Comparison of ENCODE assay signal across 7 cellular contexts in the genomic region with DNA sequence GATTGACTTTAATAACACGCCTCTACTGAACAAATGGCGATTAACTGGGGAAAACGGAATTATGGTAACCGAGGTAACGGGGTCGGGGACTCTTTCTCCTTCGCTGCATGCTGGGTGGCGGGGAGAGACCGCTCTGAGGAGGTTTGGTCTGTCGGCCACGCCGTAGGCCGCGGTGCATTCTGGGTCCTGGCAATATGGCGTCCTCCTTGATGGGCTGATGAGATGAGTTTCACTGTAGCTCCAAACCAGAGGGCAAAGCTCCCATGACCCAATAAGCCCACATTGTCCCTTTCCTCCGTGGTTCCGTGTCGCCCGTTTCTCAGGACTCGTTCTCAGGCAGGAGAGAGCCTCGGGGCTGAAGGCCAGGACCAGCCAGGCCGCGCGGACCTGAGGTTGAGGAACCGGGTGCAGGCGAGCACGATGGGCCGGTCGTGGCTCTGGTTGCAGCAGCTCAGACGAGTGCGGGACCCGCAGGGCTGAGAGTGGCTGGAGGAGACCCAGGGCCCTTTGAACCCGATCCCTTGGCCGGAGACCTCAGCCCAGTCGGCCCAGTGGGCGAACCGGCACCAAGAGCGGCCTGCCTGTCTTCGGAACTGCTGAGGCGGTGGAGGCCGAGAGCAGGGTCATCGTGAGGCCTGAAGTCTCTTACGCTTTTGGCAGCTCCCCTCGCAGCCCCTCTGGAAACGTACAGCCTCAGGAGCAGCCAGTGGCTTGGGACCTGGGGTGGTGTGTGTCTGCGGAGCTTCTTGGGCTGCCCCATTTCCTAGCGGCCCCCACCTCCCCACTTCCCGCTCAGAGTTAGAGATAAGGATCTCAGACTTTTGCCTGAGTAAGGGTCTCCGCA. TPM values are rescaled to one million over a fixed set of nuclear protein-coding genes. Genes with fewer than 3 reads are reported as not detected.
DNase-seq lines count a peak whose midpoint lies in the region; ATAC-seq, FAIRE-seq and TF ChIP-seq lines count a peak whose summit lies in the region.

A gene with protein sequence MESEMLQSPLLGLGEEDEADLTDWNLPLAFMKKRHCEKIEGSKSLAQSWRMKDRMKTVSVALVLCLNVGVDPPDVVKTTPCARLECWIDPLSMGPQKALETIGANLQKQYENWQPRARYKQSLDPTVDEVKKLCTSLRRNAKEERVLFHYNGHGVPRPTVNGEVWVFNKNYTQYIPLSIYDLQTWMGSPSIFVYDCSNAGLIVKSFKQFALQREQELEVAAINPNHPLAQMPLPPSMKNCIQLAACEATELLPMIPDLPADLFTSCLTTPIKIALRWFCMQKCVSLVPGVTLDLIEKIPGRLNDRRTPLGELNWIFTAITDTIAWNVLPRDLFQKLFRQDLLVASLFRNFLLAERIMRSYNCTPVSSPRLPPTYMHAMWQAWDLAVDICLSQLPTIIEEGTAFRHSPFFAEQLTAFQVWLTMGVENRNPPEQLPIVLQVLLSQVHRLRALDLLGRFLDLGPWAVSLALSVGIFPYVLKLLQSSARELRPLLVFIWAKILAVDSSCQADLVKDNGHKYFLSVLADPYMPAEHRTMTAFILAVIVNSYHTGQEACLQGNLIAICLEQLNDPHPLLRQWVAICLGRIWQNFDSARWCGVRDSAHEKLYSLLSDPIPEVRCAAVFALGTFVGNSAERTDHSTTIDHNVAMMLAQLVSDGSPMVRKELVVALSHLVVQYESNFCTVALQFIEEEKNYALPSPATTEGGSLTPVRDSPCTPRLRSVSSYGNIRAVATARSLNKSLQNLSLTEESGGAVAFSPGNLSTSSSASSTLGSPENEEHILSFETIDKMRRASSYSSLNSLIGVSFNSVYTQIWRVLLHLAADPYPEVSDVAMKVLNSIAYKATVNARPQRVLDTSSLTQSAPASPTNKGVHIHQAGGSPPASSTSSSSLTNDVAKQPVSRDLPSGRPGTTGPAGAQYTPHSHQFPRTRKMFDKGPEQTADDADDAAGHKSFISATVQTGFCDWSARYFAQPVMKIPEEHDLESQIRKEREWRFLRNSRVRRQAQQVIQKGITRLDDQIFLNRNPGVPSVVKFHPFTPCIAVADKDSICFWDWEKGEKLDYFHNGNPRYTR (N-terminal part only) (plus strand): TSS at position 184 of the 844 bp plus-strand sequence. CDS start 792 bp downstream, outside the sequence.

- intact Hi-C loops in dorsolateral prefrontal cortex (cut with DNase I) = loop anchor here in 1 of 2 donors (10.0 kb wide), 2 partner anchors 90 to 320 kb away; no protein-coding TSS in a partner anchor
- intact Hi-C loops in HepG2 (cut with micrococcal nuclease; ENCODE audit: unreplicated experiment) = no loop called here

- H3K27ac ChIP-seq in dorsolateral prefrontal cortex (peak within 1 kb of the TSS; percentile 13 to 95 (median 82)), HepG2 (ENCODE audit: extremely low read length, insufficient read depth, low read length) (peak within 1 kb of the TSS; percentile 81)

- H3K4me1 ChIP-seq in HepG2 (ENCODE audit: insufficient read depth, low read length) = peaks cover 48% of the 10 kb centered on the region

- peak within 1 kb of the TSS; percentile 86 for H3K4me2 ChIP-seq in HepG2 (ENCODE audit: low read depth, low read length)

- CTCF ChIA-PET in HepG2 (lab: Yijun Ruan, JAX; ENCODE audit: low intra/inter-chr PET ratio, low total read pairs) = no interaction called here

- TF ChIP-seq RAD21 in HepG2 (CRISPR knock-in tag; IDR thresholded peaks at IDR 0.05) = peak; percentile 42; the same call in 1 of the 2 replicates

- peaks cover 0 to 8% of the 10 kb centered on the region in 2 experiments; a peak in 3 of 5 replicates for H3K36me3 ChIP-seq in HepG2 (replicated peaks in 1 of 2; ENCODE audit: control insufficient read depth in 1 of 2, insufficient read depth in 2 of 2, low read length in 2 of 2)

- DNase-seq in NCI-H774 (lab: John Stamatoyannopoulos, UW) = peak; percentile 93
- peak; percentile 91 to 94 for DNase-seq in activated CD4-positive, alpha-beta T cell treated with anti-CD3 and anti-CD28 coated beads, Interleukin-2, amount 50 U/mL, for 48 hours
- DNase-seq in dorsolateral prefrontal cortex = peak; percentile 84 to 97 (median 94)
- DNase-seq in HepG2 (ENCODE audit: low spot score) = peak; percentile 86
- DNase-seq in stimulated activated CD4-positive, alpha-beta T cell treated with anti-CD3 and anti-CD28 coated beads, Interleukin-2, amount 100 ng/mL, for 4 hours (ENCODE audit: low read depth) = peak; percentile 83

- POLR2A ChIA-PET in HepG2 (lab: Yijun Ruan, JAX) = interaction anchor here (0.7 to 2.0 kb wide), 8 partner anchors 12 to 129 kb away, joined by 3 to 9 read pairs (median 4); no protein-coding TSS in a partner anchor

- ATAC-seq in GM18502 (IDR thresholded peaks at IDR 0.05; ENCODE audit: poor library complexity, unreplicated experiment) (peak; percentile 65), HG03520 (IDR thresholded peaks at IDR 0.05; ENCODE audit: unreplicated experiment) (peak; percentile 53), HepG2 (peak; percentile 91)

- H4K20me1 ChIP-seq in HepG2 (ENCODE audit: insufficient read depth, low read length) = peaks cover 12% of the 10 kb centered on the region; the same call in 1 of the 2 replicates

- WGBS in HepG2 (ENCODE audit: low lambda C conversion rate) = 2% methylated on average over 33 of the region's 49 CpGs

- peak within 1 kb of the TSS; percentile 37 for H2AFZ ChIP-seq in HepG2 (ENCODE audit: low read length)

- peak; percentile 85 to 97 for TF ChIP-seq POLR2A in HepG2 (IDR thresholded peaks at IDR 0.05; ENCODE audit: insufficient read depth in 1 of 2, low read depth in 2 of 2, low read length in 2 of 2)

- peaks cover 52% of the 10 kb centered on the region for H3K79me2 ChIP-seq in HepG2 (ENCODE audit: insufficient read depth, low read length)

- peak in 47 of 56 donors; percentile 15 to 64 (median 37) for TF ChIP-seq CTCF in dorsolateral prefrontal cortex (IDR thresholded peaks at IDR 0.05 in 54 of 56, conservative IDR thresholded peaks at IDR 0.05 in 2 of 56; ENCODE audit: low read depth in 1 of 56, partially characterized antibody in 56 of 56)
- peak; percentile 30 for TF ChIP-seq CTCF in HepG2 (CRISPR knock-in tag; IDR thresholded peaks at IDR 0.05)

- TF ChIP-seq EP300 in HepG2 (IDR thresholded peaks at IDR 0.05; ENCODE audit: low read depth in 2 of 2, low read length in 2 of 2) = 0 out of 4 replicates have a peak, but pooled peaks of 1 of the 2 experiments have one; percentile 25
- peak; percentile 46; the same call in 1 of the 2 replicates for TF ChIP-seq EP300 in HepG2 (CRISPR knock-in tag; IDR thresholded peaks at IDR 0.05; ENCODE audit: borderline replicate concordance)

- in situ Hi-C loops in HepG2 (cut with HindIII; ENCODE audit: extremely low pct_ligation_motif_present, low pct_unique_long_range_greater_than_20kb) = no loop called here

- H3K4me3 ChIP-seq in dorsolateral prefrontal cortex (peak within 1 kb of the TSS; percentile 66 to 100 (median 94)), HepG2 (replicated peaks in 1 of 3; ENCODE audit: insufficient read depth in 1 of 3, low read depth in 2 of 3, low read length in 3 of 3) (peak within 1 kb of the TSS; percentile 90 to 97 (median 96))

- peak; percentile 87 for FAIRE-seq in HepG2 (lab: Jason Lieb, UNC)

- BruUV-seq in HepG2 (replicated peaks; lab: Mats Ljungman, UMichigan) = TSS peak; percentile 76

- H3K9ac ChIP-seq in HepG2 (ENCODE audit: insufficient read depth, low read depth, low read length) = peak within 1 kb of the TSS; percentile 94

- no peaks in the 10 kb centered on the region for H3K9me3 ChIP-seq in HepG2 (ENCODE audit: low read length)

- no peaks in the 10 kb centered on the region for H3K27me3 ChIP-seq in dorsolateral prefrontal cortex
- peaks cover 0 to under 1% of the 10 kb centered on the region in 2 experiments; a peak in 1 of 5 replicates for H3K27me3 ChIP-seq in HepG2 (ENCODE audit: control insufficient read depth in 1 of 2, insufficient read depth in 2 of 2, low read length in 2 of 2)

TF ChIP-seq in HepG2, 621 proteins besides CTCF, POLR2A, EP300 and RAD21 (continues in another document):
- peak; percentile 98 for TF ChIP-seq SPEN (CRISPR knock-in tag; IDR thresholded peaks at IDR 0.05; ENCODE audit: low read depth)

RNA-seq across cellular contexts. Expression of the gene that starts here (rescaled TPM):
- 10 to 100 TPM; 44.7 to 76.5 (median 57.2) TPM for total RNA-seq in dorsolateral prefrontal cortex
- 25.3 TPM in 2 replicates for total RNA-seq in HepG2 (2016; rRNA removed; fragmentation: Illumina TruSeq; extraction: Trizol)
- 9.3 TPM in 2 replicates for total RNA-seq in HepG2 (2016; cell fraction: cytosol; rRNA removed; fragmentation: Illumina TruSeq; extraction: Trizol; ENCODE audit: low read depth)
- total RNA-seq in HepG2 (2016; cell fraction: insoluble cytoplasmic fraction; rRNA removed; fragmentation: Illumina TruSeq; extraction: Trizol) = 19.0 and 24.1 TPM in 2 replicates
- total RNA-seq in HepG2 (2016; cell fraction: membrane; rRNA removed; fragmentation: Illumina TruSeq; extraction: Trizol) = 10.7 and 12.5 TPM in 2 replicates
- 47.4 and 53.3 TPM in 2 replicates for total RNA-seq in HepG2 (2016; cell fraction: nucleus; rRNA removed; fragmentation: Illumina TruSeq; extraction: Trizol)
- polyA plus RNA-seq in HepG2 (2011; rRNA removed) = 6.6 and 7.2 TPM in 2 replicates
- polyA plus RNA-seq in HepG2 (2011; cell fraction: cytosol; rRNA removed) = 4.9 and 6.5 TPM in 2 replicates
- 40.6 and 57.3 TPM in 2 replicates for polyA plus RNA-seq in HepG2 (2011; cell fraction: nucleus; rRNA removed)
- polyA plus RNA-seq in HepG2 (2012) = 16.9 and 22.1 TPM in 2 replicates
- 1.6 TPM in 2 replicates for polyA plus RNA-seq in HepG2 (2016; cell fraction: cytosol; fragmentation: Illumina TruSeq; extraction: Trizol; ENCODE audit: low read depth)
- polyA plus RNA-seq in HepG2 (2016; cell fraction: insoluble cytoplasmic fraction; fragmentation: Illumina TruSeq; extraction: Trizol; ENCODE audit: low read depth) = 12.7 and 16.8 TPM in 2 replicates
- 3.3 and 3.8 TPM in 2 replicates for polyA plus RNA-seq in HepG2 (2016; cell fraction: membrane; fragmentation: Illumina TruSeq; extraction: Trizol; ENCODE audit: low read depth)
- 36.3 and 39.1 TPM in 2 replicates for polyA plus RNA-seq in HepG2 (2016; cell fraction: nucleus; fragmentation: Illumina TruSeq; extraction: Trizol; ENCODE audit: insufficient read depth, low read depth)
- 26.1 and 51.5 TPM in 2 replicates for polyA minus RNA-seq in HepG2 (2011; rRNA and poly(A)+ RNA removed; ENCODE audit: low replicate concordance)
- polyA minus RNA-seq in HepG2 (2011; cell fraction: cytosol; rRNA and poly(A)+ RNA removed) = 18.6 and 20.2 TPM in 2 replicates
- 62.9 and 72.9 TPM in 2 replicates for polyA minus RNA-seq in HepG2 (2011; cell fraction: nucleus; rRNA and poly(A)+ RNA removed)

Comparison
In these comparisons a context has a peak if more than half of its experiments do, and no peak if none do; other contexts are left out.
1. Peak in every context shown above with its lines: DNase-seq, ATAC-seq, H3K4me3 ChIP-seq and H3K27ac ChIP-seq.